ENCODE assay signal across 1 cellular context in the genomic region with DNA sequence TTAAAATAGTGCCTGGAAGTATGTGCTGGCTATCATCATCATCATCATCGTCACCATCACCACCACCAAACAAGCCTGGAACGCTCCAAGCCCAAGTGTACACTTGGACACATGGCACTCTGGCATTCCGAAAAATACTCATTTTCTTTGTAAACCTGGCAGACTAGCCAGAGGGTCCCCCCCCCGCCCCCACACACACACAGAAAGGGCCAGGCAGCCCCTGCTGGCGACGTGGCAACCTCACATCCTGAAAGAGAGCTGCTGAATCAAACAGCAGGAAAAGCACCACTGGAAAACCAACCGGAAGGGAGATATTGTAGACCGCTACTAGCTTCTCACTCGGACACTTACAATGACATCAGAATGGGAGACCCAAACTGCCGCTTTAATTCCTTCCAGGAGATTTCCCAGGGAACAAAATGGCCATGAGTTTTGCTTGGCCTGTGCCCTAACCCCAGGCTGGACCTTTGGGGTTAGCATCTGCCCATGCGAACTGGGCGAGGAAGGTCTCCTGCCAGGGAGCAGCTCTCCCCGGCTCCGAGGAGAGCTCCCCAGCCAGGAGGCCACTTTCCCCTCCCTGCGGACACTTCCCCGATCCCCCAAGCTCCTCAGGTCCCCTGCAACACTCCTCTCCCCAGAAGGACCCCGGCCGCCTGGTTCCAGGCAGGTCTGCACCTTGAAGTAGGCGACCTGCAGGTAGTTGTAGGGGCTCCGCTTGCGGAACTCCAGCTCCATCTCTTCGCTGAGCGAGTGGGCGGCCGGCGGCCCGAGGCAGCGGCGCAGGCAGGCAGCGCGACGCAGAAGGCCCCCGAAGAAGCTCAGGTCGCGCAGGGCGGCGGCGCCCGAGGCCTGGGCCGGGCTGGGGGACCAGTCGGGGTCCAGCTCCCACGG.
A peak's percentile ranks its signal among the peaks of the same experiment; 100 is the strongest.
TF ChIP-seq lines count a peak whose summit lies in the region.

No MANE protein-coding gene starts in this region.

TF ChIP-seq in K562, 482 proteins besides CTCF, POLR2A, EP300 and RAD21 (continued from another document and continues in another):
- TF ChIP-seq, protein P1, sequence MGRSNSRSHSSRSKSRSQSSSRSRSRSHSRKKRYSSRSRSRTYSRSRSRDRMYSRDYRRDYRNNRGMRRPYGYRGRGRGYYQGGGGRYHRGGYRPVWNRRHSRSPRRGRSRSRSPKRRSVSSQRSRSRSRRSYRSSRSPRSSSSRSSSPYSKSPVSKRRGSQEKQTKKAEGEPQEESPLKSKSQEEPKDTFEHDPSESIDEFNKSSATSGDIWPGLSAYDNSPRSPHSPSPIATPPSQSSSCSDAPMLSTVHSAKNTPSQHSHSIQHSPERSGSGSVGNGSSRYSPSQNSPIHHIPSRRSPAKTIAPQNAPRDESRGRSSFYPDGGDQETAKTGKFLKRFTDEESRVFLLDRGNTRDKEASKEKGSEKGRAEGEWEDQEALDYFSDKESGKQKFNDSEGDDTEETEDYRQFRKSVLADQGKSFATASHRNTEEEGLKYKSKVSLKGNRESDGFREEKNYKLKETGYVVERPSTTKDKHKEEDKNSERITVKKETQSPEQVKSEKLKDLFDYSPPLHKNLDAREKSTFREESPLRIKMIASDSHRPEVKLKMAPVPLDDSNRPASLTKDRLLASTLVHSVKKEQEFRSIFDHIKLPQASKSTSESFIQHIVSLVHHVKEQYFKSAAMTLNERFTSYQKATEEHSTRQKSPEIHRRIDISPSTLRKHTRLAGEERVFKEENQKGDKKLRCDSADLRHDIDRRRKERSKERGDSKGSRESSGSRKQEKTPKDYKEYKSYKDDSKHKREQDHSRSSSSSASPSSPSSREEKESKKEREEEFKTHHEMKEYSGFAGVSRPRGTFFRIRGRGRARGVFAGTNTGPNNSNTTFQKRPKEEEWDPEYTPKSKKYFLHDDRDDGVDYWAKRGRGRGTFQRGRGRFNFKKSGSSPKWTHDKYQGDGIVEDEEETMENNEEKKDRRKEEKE (IDR thresholded peaks at IDR 0.05; ENCODE audit: borderline replicate concordance in 1 of 2, control insufficient read depth in 1 of 2, low read depth in 2 of 2, low read length in 1 of 2) = no peak
- TF ChIP-seq FOXJ3 (CRISPR knock-in tag; IDR thresholded peaks at IDR 0.05) = no peak
- TF ChIP-seq, protein P2, sequence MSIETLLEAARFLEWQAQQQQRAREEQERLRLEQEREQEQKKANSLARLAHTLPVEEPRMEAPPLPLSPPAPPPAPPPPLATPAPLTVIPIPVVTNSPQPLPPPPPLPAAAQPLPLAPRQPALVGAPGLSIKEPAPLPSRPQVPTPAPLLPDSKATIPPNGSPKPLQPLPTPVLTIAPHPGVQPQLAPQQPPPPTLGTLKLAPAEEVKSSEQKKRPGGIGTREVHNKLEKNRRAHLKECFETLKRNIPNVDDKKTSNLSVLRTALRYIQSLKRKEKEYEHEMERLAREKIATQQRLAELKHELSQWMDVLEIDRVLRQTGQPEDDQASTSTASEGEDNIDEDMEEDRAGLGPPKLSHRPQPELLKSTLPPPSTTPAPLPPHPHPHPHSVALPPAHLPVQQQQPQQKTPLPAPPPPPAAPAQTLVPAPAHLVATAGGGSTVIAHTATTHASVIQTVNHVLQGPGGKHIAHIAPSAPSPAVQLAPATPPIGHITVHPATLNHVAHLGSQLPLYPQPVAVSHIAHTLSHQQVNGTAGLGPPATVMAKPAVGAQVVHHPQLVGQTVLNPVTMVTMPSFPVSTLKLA (conservative IDR thresholded peaks at IDR 0.05) = peak; percentile 56 to 69; a peak in 3 of 4 replicates
- TF ChIP-seq MEIS2 (IDR thresholded peaks at IDR 0.05; ENCODE audit: partially characterized antibody) = no peak
- no peak for TF ChIP-seq RB1 (IDR thresholded peaks at IDR 0.05; ENCODE audit: low read depth)
- TF ChIP-seq, protein P3, sequence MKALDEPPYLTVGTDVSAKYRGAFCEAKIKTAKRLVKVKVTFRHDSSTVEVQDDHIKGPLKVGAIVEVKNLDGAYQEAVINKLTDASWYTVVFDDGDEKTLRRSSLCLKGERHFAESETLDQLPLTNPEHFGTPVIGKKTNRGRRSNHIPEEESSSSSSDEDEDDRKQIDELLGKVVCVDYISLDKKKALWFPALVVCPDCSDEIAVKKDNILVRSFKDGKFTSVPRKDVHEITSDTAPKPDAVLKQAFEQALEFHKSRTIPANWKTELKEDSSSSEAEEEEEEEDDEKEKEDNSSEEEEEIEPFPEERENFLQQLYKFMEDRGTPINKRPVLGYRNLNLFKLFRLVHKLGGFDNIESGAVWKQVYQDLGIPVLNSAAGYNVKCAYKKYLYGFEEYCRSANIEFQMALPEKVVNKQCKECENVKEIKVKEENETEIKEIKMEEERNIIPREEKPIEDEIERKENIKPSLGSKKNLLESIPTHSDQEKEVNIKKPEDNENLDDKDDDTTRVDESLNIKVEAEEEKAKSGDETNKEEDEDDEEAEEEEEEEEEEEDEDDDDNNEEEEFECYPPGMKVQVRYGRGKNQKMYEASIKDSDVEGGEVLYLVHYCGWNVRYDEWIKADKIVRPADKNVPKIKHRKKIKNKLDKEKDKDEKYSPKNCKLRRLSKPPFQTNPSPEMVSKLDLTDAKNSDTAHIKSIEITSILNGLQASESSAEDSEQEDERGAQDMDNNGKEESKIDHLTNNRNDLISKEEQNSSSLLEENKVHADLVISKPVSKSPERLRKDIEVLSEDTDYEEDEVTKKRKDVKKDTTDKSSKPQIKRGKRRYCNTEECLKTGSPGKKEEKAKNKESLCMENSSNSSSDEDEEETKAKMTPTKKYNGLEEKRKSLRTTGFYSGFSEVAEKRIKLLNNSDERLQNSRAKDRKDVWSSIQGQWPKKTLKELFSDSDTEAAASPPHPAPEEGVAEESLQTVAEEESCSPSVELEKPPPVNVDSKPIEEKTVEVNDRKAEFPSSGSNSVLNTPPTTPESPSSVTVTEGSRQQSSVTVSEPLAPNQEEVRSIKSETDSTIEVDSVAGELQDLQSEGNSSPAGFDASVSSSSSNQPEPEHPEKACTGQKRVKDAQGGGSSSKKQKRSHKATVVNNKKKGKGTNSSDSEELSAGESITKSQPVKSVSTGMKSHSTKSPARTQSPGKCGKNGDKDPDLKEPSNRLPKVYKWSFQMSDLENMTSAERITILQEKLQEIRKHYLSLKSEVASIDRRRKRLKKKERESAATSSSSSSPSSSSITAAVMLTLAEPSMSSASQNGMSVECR (CRISPR knock-in tag; IDR thresholded peaks at IDR 0.05) = no peak; the same call in 1 of the 2 replicates
- TF ChIP-seq SLC30A9 (CRISPR knock-in tag; IDR thresholded peaks at IDR 0.05) = no peak
- TF ChIP-seq SETDB1 (IDR thresholded peaks at IDR 0.05; ENCODE audit: low read length) = no peak
- TF ChIP-seq, protein P4, sequence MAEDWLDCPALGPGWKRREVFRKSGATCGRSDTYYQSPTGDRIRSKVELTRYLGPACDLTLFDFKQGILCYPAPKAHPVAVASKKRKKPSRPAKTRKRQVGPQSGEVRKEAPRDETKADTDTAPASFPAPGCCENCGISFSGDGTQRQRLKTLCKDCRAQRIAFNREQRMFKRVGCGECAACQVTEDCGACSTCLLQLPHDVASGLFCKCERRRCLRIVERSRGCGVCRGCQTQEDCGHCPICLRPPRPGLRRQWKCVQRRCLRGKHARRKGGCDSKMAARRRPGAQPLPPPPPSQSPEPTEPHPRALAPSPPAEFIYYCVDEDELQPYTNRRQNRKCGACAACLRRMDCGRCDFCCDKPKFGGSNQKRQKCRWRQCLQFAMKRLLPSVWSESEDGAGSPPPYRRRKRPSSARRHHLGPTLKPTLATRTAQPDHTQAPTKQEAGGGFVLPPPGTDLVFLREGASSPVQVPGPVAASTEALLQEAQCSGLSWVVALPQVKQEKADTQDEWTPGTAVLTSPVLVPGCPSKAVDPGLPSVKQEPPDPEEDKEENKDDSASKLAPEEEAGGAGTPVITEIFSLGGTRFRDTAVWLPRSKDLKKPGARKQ (CRISPR knock-in tag; IDR thresholded peaks at IDR 0.05) = no peak
- peak; percentile 64; the same call in 1 of the 2 replicates for TF ChIP-seq CBFB (CRISPR knock-in tag; IDR thresholded peaks at IDR 0.05)
- TF ChIP-seq, protein P5, sequence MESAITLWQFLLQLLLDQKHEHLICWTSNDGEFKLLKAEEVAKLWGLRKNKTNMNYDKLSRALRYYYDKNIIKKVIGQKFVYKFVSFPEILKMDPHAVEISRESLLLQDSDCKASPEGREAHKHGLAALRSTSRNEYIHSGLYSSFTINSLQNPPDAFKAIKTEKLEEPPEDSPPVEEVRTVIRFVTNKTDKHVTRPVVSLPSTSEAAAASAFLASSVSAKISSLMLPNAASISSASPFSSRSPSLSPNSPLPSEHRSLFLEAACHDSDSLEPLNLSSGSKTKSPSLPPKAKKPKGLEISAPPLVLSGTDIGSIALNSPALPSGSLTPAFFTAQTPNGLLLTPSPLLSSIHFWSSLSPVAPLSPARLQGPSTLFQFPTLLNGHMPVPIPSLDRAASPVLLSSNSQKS (CRISPR knock-in tag; IDR thresholded peaks at IDR 0.05) = no peak
- no peak; the same call in 1 of the 2 replicates for TF ChIP-seq HDAC2 (IDR thresholded peaks at IDR 0.05)
- no peak for TF ChIP-seq KLF10 (CRISPR knock-in tag; IDR thresholded peaks at IDR 0.05)
- TF ChIP-seq DPF2 (IDR thresholded peaks at IDR 0.05) = no peak; the same call in 1 of the 2 replicates
- TF ChIP-seq, protein P6, sequence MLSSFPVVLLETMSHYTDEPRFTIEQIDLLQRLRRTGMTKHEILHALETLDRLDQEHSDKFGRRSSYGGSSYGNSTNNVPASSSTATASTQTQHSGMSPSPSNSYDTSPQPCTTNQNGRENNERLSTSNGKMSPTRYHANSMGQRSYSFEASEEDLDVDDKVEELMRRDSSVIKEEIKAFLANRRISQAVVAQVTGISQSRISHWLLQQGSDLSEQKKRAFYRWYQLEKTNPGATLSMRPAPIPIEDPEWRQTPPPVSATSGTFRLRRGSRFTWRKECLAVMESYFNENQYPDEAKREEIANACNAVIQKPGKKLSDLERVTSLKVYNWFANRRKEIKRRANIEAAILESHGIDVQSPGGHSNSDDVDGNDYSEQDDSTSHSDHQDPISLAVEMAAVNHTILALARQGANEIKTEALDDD (IDR thresholded peaks at IDR 0.05) = no peak
- TF ChIP-seq ZNF134 (CRISPR knock-in tag; conservative IDR thresholded peaks at IDR 0.05) = no peak
- TF ChIP-seq SAP30 (IDR thresholded peaks at IDR 0.05; ENCODE audit: borderline replicate concordance, insufficient read depth, low read depth, low read length, poor library complexity, severe bottlenecking) = no peak
- TF ChIP-seq, protein P7, sequence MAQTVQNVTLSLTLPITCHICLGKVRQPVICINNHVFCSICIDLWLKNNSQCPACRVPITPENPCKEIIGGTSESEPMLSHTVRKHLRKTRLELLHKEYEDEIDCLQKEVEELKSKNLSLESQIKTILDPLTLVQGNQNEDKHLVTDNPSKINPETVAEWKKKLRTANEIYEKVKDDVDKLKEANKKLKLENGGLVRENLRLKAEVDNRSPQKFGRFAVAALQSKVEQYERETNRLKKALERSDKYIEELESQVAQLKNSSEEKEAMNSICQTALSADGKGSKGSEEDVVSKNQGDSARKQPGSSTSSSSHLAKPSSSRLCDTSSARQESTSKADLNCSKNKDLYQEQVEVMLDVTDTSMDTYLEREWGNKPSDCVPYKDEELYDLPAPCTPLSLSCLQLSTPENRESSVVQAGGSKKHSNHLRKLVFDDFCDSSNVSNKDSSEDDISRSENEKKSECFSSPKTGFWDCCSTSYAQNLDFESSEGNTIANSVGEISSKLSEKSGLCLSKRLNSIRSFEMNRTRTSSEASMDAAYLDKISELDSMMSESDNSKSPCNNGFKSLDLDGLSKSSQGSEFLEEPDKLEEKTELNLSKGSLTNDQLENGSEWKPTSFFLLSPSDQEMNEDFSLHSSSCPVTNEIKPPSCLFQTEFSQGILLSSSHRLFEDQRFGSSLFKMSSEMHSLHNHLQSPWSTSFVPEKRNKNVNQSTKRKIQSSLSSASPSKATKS (CRISPR knock-in tag; IDR thresholded peaks at IDR 0.05) = no peak
- TF ChIP-seq, protein P8, sequence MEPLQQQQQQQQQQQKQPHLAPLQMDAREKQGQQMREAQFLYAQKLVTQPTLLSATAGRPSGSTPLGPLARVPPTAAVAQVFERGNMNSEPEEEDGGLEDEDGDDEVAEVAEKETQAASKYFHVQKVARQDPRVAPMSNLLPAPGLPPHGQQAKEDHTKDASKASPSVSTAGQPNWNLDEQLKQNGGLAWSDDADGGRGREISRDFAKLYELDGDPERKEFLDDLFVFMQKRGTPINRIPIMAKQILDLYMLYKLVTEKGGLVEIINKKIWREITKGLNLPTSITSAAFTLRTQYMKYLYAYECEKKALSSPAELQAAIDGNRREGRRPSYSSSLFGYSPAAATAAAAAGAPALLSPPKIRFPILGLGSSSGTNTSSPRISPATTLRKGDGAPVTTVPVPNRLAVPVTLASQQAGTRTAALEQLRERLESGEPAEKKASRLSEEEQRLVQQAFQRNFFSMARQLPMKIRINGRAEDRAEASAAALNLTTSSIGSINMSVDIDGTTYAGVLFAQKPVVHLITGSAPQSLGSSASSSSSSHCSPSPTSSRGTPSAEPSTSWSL (CRISPR knock-in tag; IDR thresholded peaks at IDR 0.05; ENCODE audit: borderline replicate concordance) = no peak
- TF ChIP-seq PHF21A (IDR thresholded peaks at IDR 0.05; ENCODE audit: borderline replicate concordance, low read depth) = no peak
- no peak for TF ChIP-seq NFYB (IDR thresholded peaks at IDR 0.05; ENCODE audit: extremely low read depth, insufficient read length)
- TF ChIP-seq HDAC6 (IDR thresholded peaks at IDR 0.05; ENCODE audit: low read depth, low read length) = no peak
- no peak for TF ChIP-seq CBX8 (IDR thresholded peaks at IDR 0.05; ENCODE audit: borderline replicate concordance, extremely low read depth, low read depth, low read length, poor library complexity, severe bottlenecking)
- TF ChIP-seq MXI1 (IDR thresholded peaks at IDR 0.05; ENCODE audit: low read depth, low read length) = no peak
- TF ChIP-seq ZNF239 (CRISPR knock-in tag; IDR thresholded peaks at IDR 0.05) = no peak
- no peak for TF ChIP-seq SUPT5H (IDR thresholded peaks at IDR 0.05)
- no peak for TF ChIP-seq ZNF766 (CRISPR knock-in tag; conservative IDR thresholded peaks at IDR 0.05)
- no peak for TF ChIP-seq TCF7 (IDR thresholded peaks at IDR 0.05; ENCODE audit: borderline replicate concordance)
- TF ChIP-seq, protein P9, sequence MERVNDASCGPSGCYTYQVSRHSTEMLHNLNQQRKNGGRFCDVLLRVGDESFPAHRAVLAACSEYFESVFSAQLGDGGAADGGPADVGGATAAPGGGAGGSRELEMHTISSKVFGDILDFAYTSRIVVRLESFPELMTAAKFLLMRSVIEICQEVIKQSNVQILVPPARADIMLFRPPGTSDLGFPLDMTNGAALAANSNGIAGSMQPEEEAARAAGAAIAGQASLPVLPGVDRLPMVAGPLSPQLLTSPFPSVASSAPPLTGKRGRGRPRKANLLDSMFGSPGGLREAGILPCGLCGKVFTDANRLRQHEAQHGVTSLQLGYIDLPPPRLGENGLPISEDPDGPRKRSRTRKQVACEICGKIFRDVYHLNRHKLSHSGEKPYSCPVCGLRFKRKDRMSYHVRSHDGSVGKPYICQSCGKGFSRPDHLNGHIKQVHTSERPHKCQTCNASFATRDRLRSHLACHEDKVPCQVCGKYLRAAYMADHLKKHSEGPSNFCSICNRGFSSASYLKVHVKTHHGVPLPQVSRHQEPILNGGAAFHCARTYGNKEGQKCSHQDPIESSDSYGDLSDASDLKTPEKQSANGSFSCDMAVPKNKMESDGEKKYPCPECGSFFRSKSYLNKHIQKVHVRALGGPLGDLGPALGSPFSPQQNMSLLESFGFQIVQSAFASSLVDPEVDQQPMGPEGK (CRISPR knock-in tag; IDR thresholded peaks at IDR 0.05; ENCODE audit: borderline replicate concordance) = no peak
- no peak for TF ChIP-seq MCM3 (IDR thresholded peaks at IDR 0.05)
- no peak for TF ChIP-seq ZNF354B (CRISPR knock-in tag; IDR thresholded peaks at IDR 0.05)
- peak; percentile 10 for TF ChIP-seq KDM5B (IDR thresholded peaks at IDR 0.05; ENCODE audit: insufficient replicate concordance, low read depth, low read length)
- TF ChIP-seq ZNF232 (CRISPR knock-in tag; IDR thresholded peaks at IDR 0.05) = peak; percentile 78; the same call in 1 of the 2 replicates
- TF ChIP-seq RBFOX2 (IDR thresholded peaks at IDR 0.05; ENCODE audit: low read depth, low read length) = no peak
- no peak for TF ChIP-seq ASH1L (IDR thresholded peaks at IDR 0.05; ENCODE audit: borderline replicate concordance, low read depth, partially characterized antibody)
- TF ChIP-seq MIER1 (IDR thresholded peaks at IDR 0.05; ENCODE audit: low read depth) = no peak
